ENCODE assay signal across 18 cellular contexts in genomic region chr13:32067149-32067961, GRCh38.
"Had no signal": no experiment of that assay in that cellular context is flagged by ENCODE, and none has a peak within 500 bp of the region (broad histone marks: within the 10 kb centered on the region; RNA-seq: fewer than 3 reads in every experiment).

No MANE protein-coding gene starts in this region.

- H3K27ac Mint-ChIP-seq: immature natural killer cell; natural killer cell treated with Interleukin-12 subunit alpha and Interleukin-12 subunit beta and Interleukin-15 and Interleukin-18, amount 100 ng/mL, for 72 hours had no signal

- H3K36me3 Mint-ChIP-seq: natural killer cell treated with Interleukin-12 subunit alpha and Interleukin-12 subunit beta and Interleukin-15 and Interleukin-18, amount 100 ng/mL, for 72 hours had no signal

- H3K27me3 Mint-ChIP-seq: natural killer cell treated with Interleukin-12 subunit alpha and Interleukin-12 subunit beta and Interleukin-15 and Interleukin-18, amount 100 ng/mL, for 72 hours had no signal

- H3K4me1 Mint-ChIP-seq: immature natural killer cell had no signal

- H3K27me3 ChIP-seq: sigmoid colon, suprapubic skin, thyroid gland, upper lobe of right lung, vagina had no signal

- H3K9me3 Mint-ChIP-seq: natural killer cell treated with Interleukin-12 subunit alpha and Interleukin-12 subunit beta and Interleukin-15 and Interleukin-18, amount 100 ng/mL, for 72 hours had no signal

- H3K4me1 ChIP-seq: suprapubic skin, thyroid gland, upper lobe of right lung, vagina had no signal

- H3K4me3 ChIP-seq: left ventricle myocardium inferior, lung, sigmoid colon, suprapubic skin, thyroid gland, upper lobe of right lung, vagina had no signal

- H3K4me3 Mint-ChIP-seq: immature natural killer cell; natural killer cell treated with Interleukin-12 subunit alpha and Interleukin-12 subunit beta and Interleukin-15 and Interleukin-18, amount 100 ng/mL, for 72 hours had no signal

- H3K27ac ChIP-seq: left ventricle myocardium inferior, sigmoid colon, suprapubic skin, thyroid gland, upper lobe of right lung, vagina had no signal

- H3K36me3 ChIP-seq: left ventricle myocardium inferior, sigmoid colon, suprapubic skin, thyroid gland, upper lobe of right lung, vagina had no signal

- H3K9me3 ChIP-seq: left ventricle myocardium inferior, sigmoid colon, suprapubic skin, thyroid gland, upper lobe of right lung, vagina had no signal

- DNase-seq: cortex of kidney; effector memory CD4-positive, alpha-beta T cell; immature natural killer cell; left cardiac atrium; left ventricle myocardium inferior; mesenchymal stem cell; midbrain; sigmoid colon; small intestine; stimulated activated CD4-positive, alpha-beta T cell treated with anti-CD3 and anti-CD28 coated beads, Interleukin-12 subunit alpha, Interleukin-12 subunit beta, amount 100 ng/mL, for 4 hours; stimulated activated naive CD8-positive, alpha-beta T cell treated with anti-CD3 and anti-CD28 coated beads, Interleukin-15, Interleukin-2, amounts not matched to agents 100 U/mL and 50 U/mL, for 24 hours; thyroid gland; upper lobe of right lung had no signal

- ATAC-seq: esophagus mucosa; left cardiac atrium; natural killer cell treated with Interleukin-12 subunit alpha and Interleukin-12 subunit beta and Interleukin-15 and Interleukin-18, amount 100 ng/mL, for 72 hours; stimulated activated naive CD8-positive, alpha-beta T cell treated with anti-CD3 and anti-CD28 coated beads, Interleukin-15, Interleukin-2, amounts not matched to agents 100 U/mL and 50 U/mL, for 24 hours; upper lobe of right lung had no signal
